Comparison of ENCODE assay signal across 9 cellular contexts in the genomic region with DNA sequence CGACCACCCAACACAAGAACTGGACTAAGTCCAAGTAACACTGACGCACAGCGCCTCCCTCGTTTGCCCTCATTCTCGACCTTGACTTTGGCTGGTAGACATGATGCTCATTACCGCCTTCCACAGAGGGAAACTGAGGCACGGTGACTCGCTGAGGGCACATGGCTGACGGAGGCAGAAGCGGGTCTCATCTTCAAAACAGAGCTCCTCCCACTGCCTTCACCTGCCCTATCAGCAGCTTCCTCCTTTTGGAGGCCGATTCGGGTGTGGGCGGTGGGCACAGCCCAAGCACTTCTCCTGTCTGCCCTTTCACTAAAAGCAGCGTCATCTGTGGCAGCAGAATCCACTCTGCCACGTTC. TPM values are rescaled to one million over a fixed set of nuclear protein-coding genes. Genes with fewer than 3 reads are reported as not detected.
DNase-seq lines count a peak whose midpoint lies in the region; ATAC-seq and TF ChIP-seq lines count a peak whose summit lies in the region.
"Had no signal": no experiment of that assay in that cellular context is flagged by ENCODE, and none has a peak within 500 bp of the region (broad histone marks: within the 10 kb centered on the region; RNA-seq: fewer than 3 reads in every experiment).

No MANE protein-coding gene starts in this region.

- TF ChIP-seq POLR2A in esophagus muscularis mucosa (IDR thresholded peaks at IDR 0.05; ENCODE audit: low read depth): no peak

- DNase-seq in Calu3 (no peak), psoas muscle (no peak), T-helper 9 cell (no peak), esophagus muscularis mucosa (ENCODE audit: extremely low spot score) (no peak), H4 (ENCODE audit: low spot score) (no peak)
- DNase-seq in activated naive CD8-positive, alpha-beta T cell treated with anti-CD3 and anti-CD28 coated beads for 36 hours: peak; percentile 34
- DNase-seq: NCI-H1694 had no signal

- WGBS in psoas muscle, 3 donors: 58 to 73% (median 66%) methylated on average over 15 of the region's 15 CpGs
- 79% methylated on average over 10 of the region's 15 CpGs for WGBS in esophagus muscularis mucosa

- peaks cover 44% of the 10 kb centered on the region for H3K4me1 Mint-ChIP-seq in Calu3 (ENCODE audit: low read depth, unreplicated experiment)
- H3K4me1 Mint-ChIP-seq in activated naive CD8-positive, alpha-beta T cell treated with anti-CD3 and anti-CD28 coated beads for 36 hours: peaks cover 35% of the 10 kb centered on the region

- H3K36me3 Mint-ChIP-seq in Calu3 (ENCODE audit: insufficient read depth, unreplicated experiment): peaks cover 56% of the 10 kb centered on the region
- no peaks in the 10 kb centered on the region for H3K36me3 Mint-ChIP-seq in activated naive CD8-positive, alpha-beta T cell treated with anti-CD3 and anti-CD28 coated beads for 36 hours

- H3K9me2 ChIP-seq in OCI-LY1 (ENCODE audit: low read depth, low read length): no peaks in the 10 kb centered on the region

- CTCF ChIA-PET in Calu3 (lab: Charles Lee): interaction anchor here (0.6 kb wide), 1 partner anchor 476 kb away, joined by 4 read pairs; no protein-coding TSS in a partner anchor

- no peak for TF ChIP-seq EP300 in esophagus muscularis mucosa (IDR thresholded peaks at IDR 0.05)

- H4K20me1 ChIP-seq in OCI-LY1 (ENCODE audit: insufficient read depth, low read length): no peaks in the 10 kb centered on the region

- H3K36me3 ChIP-seq in OCI-LY1 (ENCODE audit: insufficient read depth, low read length) (no peaks in the 10 kb centered on the region), psoas muscle (ENCODE audit: insufficient read depth in 1 of 2, low read depth in 1 of 2) (no peaks in the 10 kb centered on the region), esophagus muscularis mucosa (no peaks in the 10 kb centered on the region)

- no peak for ATAC-seq in psoas muscle
- no peak for ATAC-seq in HG02798 (IDR thresholded peaks at IDR 0.05; ENCODE audit: poor library complexity, unreplicated experiment)

- peak overlapping the region; percentile 63 for H3K27ac Mint-ChIP-seq in Calu3 (ENCODE audit: unreplicated experiment)
- no peak overlapping the region for H3K27ac Mint-ChIP-seq in activated naive CD8-positive, alpha-beta T cell treated with anti-CD3 and anti-CD28 coated beads for 36 hours

- H3K4me1 ChIP-seq in OCI-LY1 (ENCODE audit: insufficient read depth, low read length, severe bottlenecking) (peaks cover 22% of the 10 kb centered on the region), psoas muscle (peaks cover 39% of the 10 kb centered on the region), esophagus muscularis mucosa (peaks cover 23 to 35% (median 32%) of the 10 kb centered on the region in 4 donors)

- H3K9me3 ChIP-seq in OCI-LY1 (ENCODE audit: low read length): no peaks in the 10 kb centered on the region
- no peaks in the 10 kb centered on the region for H3K9me3 ChIP-seq in psoas muscle
- no peaks in the 10 kb centered on the region for H3K9me3 ChIP-seq in esophagus muscularis mucosa

- peaks cover 26% of the 10 kb centered on the region for H3K27me3 Mint-ChIP-seq in Calu3 (ENCODE audit: unreplicated experiment)
- H3K27me3 Mint-ChIP-seq in activated naive CD8-positive, alpha-beta T cell treated with anti-CD3 and anti-CD28 coated beads for 36 hours: peaks cover 15% of the 10 kb centered on the region

- H3K27ac ChIP-seq in OCI-LY1 (ENCODE audit: low read depth, low read length, poor library complexity, severe bottlenecking) (no peak overlapping the region), psoas muscle (peak overlapping the region; percentile 96), esophagus muscularis mucosa (replicated peaks in 1 of 4) (no peak overlapping the region)

- intact Hi-C loops in Calu3 (cut with micrococcal nuclease; ENCODE audit: unreplicated experiment) (loop anchor here (10.0 kb wide), 1 partner anchor 80 kb away; no protein-coding TSS in a partner anchor), psoas muscle (cut with DNase I) (no loop called here), esophagus muscularis mucosa (cut with DNase I) (no loop called here)

- H3K79me2 ChIP-seq in OCI-LY1 (ENCODE audit: insufficient read depth, low read length): no peaks in the 10 kb centered on the region

- H3K9me3 Mint-ChIP-seq in Calu3 (ENCODE audit: low read depth, unreplicated experiment): no peaks in the 10 kb centered on the region
- no peaks in the 10 kb centered on the region for H3K9me3 Mint-ChIP-seq in activated naive CD8-positive, alpha-beta T cell treated with anti-CD3 and anti-CD28 coated beads for 36 hours

- peak overlapping the region; percentile 74 for H3K4me3 ChIP-seq in OCI-LY1 (ENCODE audit: low read depth, low read length, poor library complexity, severe bottlenecking)
- no peak overlapping the region for H3K4me3 ChIP-seq in psoas muscle
- no peak overlapping the region for H3K4me3 ChIP-seq in esophagus muscularis mucosa

- H3K27me3 ChIP-seq in OCI-LY1 (ENCODE audit: insufficient read depth, low read length) (peaks cover 4% of the 10 kb centered on the region; the same call in 1 of the 2 replicates), psoas muscle (ENCODE audit: insufficient read depth in 3 of 3, low read length in 2 of 3) (no peaks in the 10 kb centered on the region), esophagus muscularis mucosa (no peaks in the 10 kb centered on the region)

- no peak overlapping the region; the same call in 1 of the 2 replicates for H3K9ac ChIP-seq in OCI-LY1 (ENCODE audit: low read length)

- no peak overlapping the region for H2AFZ ChIP-seq in OCI-LY1 (ENCODE audit: low read length)

- H3K4me3 Mint-ChIP-seq in Calu3 (ENCODE audit: low read depth, unreplicated experiment): peak overlapping the region; percentile 91
- peak overlapping the region; percentile 48 for H3K4me3 Mint-ChIP-seq in activated naive CD8-positive, alpha-beta T cell treated with anti-CD3 and anti-CD28 coated beads for 36 hours

- H3K4me2 ChIP-seq in OCI-LY1 (ENCODE audit: low read length): peak overlapping the region; percentile 92

- TF ChIP-seq CTCF in Calu3 (IDR thresholded peaks at IDR 0.05; ENCODE audit: unreplicated experiment): no peak
- TF ChIP-seq CTCF in OCI-LY1 (IDR thresholded peaks at IDR 0.05; ENCODE audit: low read length): peak; percentile 15; the same call in 1 of the 2 replicates
- no peak for TF ChIP-seq CTCF in psoas muscle (IDR thresholded peaks at IDR 0.05)
- TF ChIP-seq CTCF in esophagus muscularis mucosa (IDR thresholded peaks at IDR 0.05): no peak

- H3F3A ChIP-seq in OCI-LY1 (ENCODE audit: insufficient read depth, low read length): no peaks in the 10 kb centered on the region

- BruUV-seq in Calu3 (replicated peaks; lab: Mats Ljungman, UMichigan): no TSS peak

RNA-seq across cellular contexts. Expression of gene KMT5B, which starts 2.0 kb away (rescaled TPM):
- 31.3 and 39.2 TPM in 2 replicates for total RNA-seq in Calu3 (2022)
- total RNA-seq in activated naive CD8-positive, alpha-beta T cell treated with anti-CD3 and anti-CD28 coated beads for 36 hours: 10 to 100 TPM; 15.7 to 18.4 TPM
- total RNA-seq in psoas muscle: 10 to 100 TPM; 17.9 to 27.6 (median 26.1) TPM
- 10 to 100 TPM in 2 of 3 donors, 1 to 10 TPM in 1; 9.8 to 18.1 (median 11.7) TPM for polyA plus RNA-seq in psoas muscle
- total RNA-seq in esophagus muscularis mucosa: 10 to 100 TPM; 28.7 to 49.4 (median 43.3) TPM
- total RNA-seq in H4 (2014; rRNA removed; shearing (Covaris generic)): 9.0 and 12.4 TPM in 2 replicates

RNA-seq across cellular contexts. Expression of gene C11orf24, which starts 56.7 kb away (rescaled TPM):
- 46.3 and 52.3 TPM in 2 replicates for total RNA-seq in Calu3 (2022)
- total RNA-seq in activated naive CD8-positive, alpha-beta T cell treated with anti-CD3 and anti-CD28 coated beads for 36 hours: 10 to 100 TPM; 42.2 to 44.6 TPM
- 10 to 100 TPM in 3 of 4 donors, 1 to 10 TPM in 1; 9.0 to 22.2 (median 19.1) TPM for total RNA-seq in psoas muscle
- 10 to 100 TPM; 12.3 to 49.8 (median 23.3) TPM for polyA plus RNA-seq in psoas muscle
- total RNA-seq in esophagus muscularis mucosa: 10 to 100 TPM; 27.0 to 41.5 (median 31.5) TPM
- 61.7 and 62.5 TPM in 2 replicates for total RNA-seq in H4 (2014; rRNA removed; shearing (Covaris generic))
